Comparison of ENCODE assay signal across 9 cellular contexts in genomic region chr19:45598267-45599011, GRCh38. TPM values are rescaled to one million over a fixed set of nuclear protein-coding genes. Genes with fewer than 3 reads are reported as not detected.
DNase-seq lines count a peak whose midpoint lies in the region; ATAC-seq and TF ChIP-seq lines count a peak whose summit lies in the region.
"Had no signal": no experiment of that assay in that cellular context is flagged by ENCODE, and none has a peak within 500 bp of the region (broad histone marks: within the 10 kb centered on the region; RNA-seq: fewer than 3 reads in every experiment).

No MANE protein-coding gene starts in this region.

- TF ChIP-seq POLR2A in upper lobe of left lung (IDR thresholded peaks at IDR 0.05) = no peak

- no peak for DNase-seq in activated naive CD4-positive, alpha-beta T cell (lab: John Stamatoyannopoulos, UW)
- DNase-seq in activated CD8-positive, alpha-beta T cell treated with anti-CD3 and anti-CD28 coated beads, Interleukin-2, amount 10 ng/mL, durations not matched to agents 7 days and 5 days = no peak
- DNase-seq in left lobe of liver (ENCODE audit: low spot score) = no peak
- DNase-seq in upper lobe of left lung = peak in 1 of 2 donors; percentile 32
- DNase-seq in NCI-H510A (lab: John Stamatoyannopoulos, UW) = no peak
- no peak for DNase-seq in amygdala (lab: John Stamatoyannopoulos, UW)

- TF ChIP-seq EP300 in upper lobe of left lung (IDR thresholded peaks at IDR 0.05) = no peak

- POLR2A ChIA-PET in activated CD8-positive, alpha-beta T cell treated with anti-CD3 and anti-CD28 coated beads, Interleukin-2, amount 10 ng/mL, durations not matched to agents 7 days and 5 days (lab: Charles Lee) = interaction anchor here (1.0 to 1.1 kb wide), 2 partner anchors 40 to 94 kb away, joined by 3 to 4 read pairs; partner anchors contain the start of genes EML2 and QPCTL

- peak; percentile 36 for ATAC-seq in activated CD8-positive, alpha-beta T cell treated with anti-CD3 and anti-CD28 coated beads, Interleukin-2, amount 10 ng/mL, durations not matched to agents 7 days and 5 days
- ATAC-seq in left lobe of liver (peak; percentile 30), upper lobe of left lung (ENCODE audit: low FRiP score in 2 of 2) (peak in 1 of 2 donors; percentile 27), GM18907 (IDR thresholded peaks at IDR 0.05; ENCODE audit: unreplicated experiment) (no peak)

- 4% methylated on average over 20 to 22 of the region's 22 CpGs for WGBS in upper lobe of left lung, 2 donors

- H3K27me3 ChIP-seq in upper lobe of left lung = peaks cover 0 to 36% (median 17%) of the 10 kb centered on the region in 4 donors

- H3K9me3 ChIP-seq in upper lobe of left lung = no peaks in the 10 kb centered on the region

- H3K9me3 Mint-ChIP-seq in activated naive CD4-positive, alpha-beta T cell treated with anti-CD3 and anti-CD28 coated beads, Interleukin-2, amount 50 U/mL, for 24 hours = no peaks in the 10 kb centered on the region
- H3K9me3 Mint-ChIP-seq in activated CD8-positive, alpha-beta T cell treated with anti-CD3 and anti-CD28 coated beads, Interleukin-2, amount 10 ng/mL, durations not matched to agents 7 days and 5 days (ENCODE audit: insufficient read depth) = no peaks in the 10 kb centered on the region

- H3K4me3 Mint-ChIP-seq in activated naive CD4-positive, alpha-beta T cell treated with anti-CD3 and anti-CD28 coated beads, Interleukin-2, amount 50 U/mL, for 24 hours = peak overlapping the region; percentile 71
- peak overlapping the region; percentile 10 for H3K4me3 Mint-ChIP-seq in activated CD8-positive, alpha-beta T cell treated with anti-CD3 and anti-CD28 coated beads, Interleukin-2, amount 10 ng/mL, durations not matched to agents 7 days and 5 days

- peak overlapping the region in 3 of 4 donors; percentile 10 to 57 (median 17) for H3K4me3 ChIP-seq in upper lobe of left lung
- H3K4me3 ChIP-seq: skin epidermis had no signal

- peak overlapping the region; percentile 46 for H3K27ac Mint-ChIP-seq in activated naive CD4-positive, alpha-beta T cell treated with anti-CD3 and anti-CD28 coated beads, Interleukin-2, amount 50 U/mL, for 24 hours
- no peak overlapping the region for H3K27ac Mint-ChIP-seq in activated CD8-positive, alpha-beta T cell treated with anti-CD3 and anti-CD28 coated beads, Interleukin-2, amount 10 ng/mL, durations not matched to agents 7 days and 5 days

- no peak for TF ChIP-seq CTCF in upper lobe of left lung (IDR thresholded peaks at IDR 0.05)

- no peaks in the 10 kb centered on the region for H3K36me3 Mint-ChIP-seq in activated naive CD4-positive, alpha-beta T cell treated with anti-CD3 and anti-CD28 coated beads, Interleukin-2, amount 50 U/mL, for 24 hours
- no peaks in the 10 kb centered on the region for H3K36me3 Mint-ChIP-seq in activated CD8-positive, alpha-beta T cell treated with anti-CD3 and anti-CD28 coated beads, Interleukin-2, amount 10 ng/mL, durations not matched to agents 7 days and 5 days (ENCODE audit: low read depth)

- CTCF ChIA-PET in activated CD8-positive, alpha-beta T cell treated with anti-CD3 and anti-CD28 coated beads, Interleukin-2, amount 10 ng/mL, durations not matched to agents 7 days and 5 days (lab: Charles Lee) = interaction anchor here (0.9 to 5.1 kb wide), 6 partner anchors 8 to 81 kb away, joined by 3 to 20 read pairs (median 5); no protein-coding TSS in a partner anchor

- peaks cover 42% of the 10 kb centered on the region for H3K4me1 Mint-ChIP-seq in activated naive CD4-positive, alpha-beta T cell treated with anti-CD3 and anti-CD28 coated beads, Interleukin-2, amount 50 U/mL, for 24 hours
- peaks cover 32% of the 10 kb centered on the region for H3K4me1 Mint-ChIP-seq in activated CD8-positive, alpha-beta T cell treated with anti-CD3 and anti-CD28 coated beads, Interleukin-2, amount 10 ng/mL, durations not matched to agents 7 days and 5 days (ENCODE audit: low read depth)

- peak overlapping the region; percentile 45 to 89 (median 79) for H3K27ac ChIP-seq in upper lobe of left lung

- no peaks in the 10 kb centered on the region for H3K36me3 ChIP-seq in upper lobe of left lung

- peaks cover 17 to 50% (median 31%) of the 10 kb centered on the region in 4 donors for H3K4me1 ChIP-seq in upper lobe of left lung

- H3K27me3 Mint-ChIP-seq in activated naive CD4-positive, alpha-beta T cell treated with anti-CD3 and anti-CD28 coated beads, Interleukin-2, amount 50 U/mL, for 24 hours = peaks cover 54% of the 10 kb centered on the region
- H3K27me3 Mint-ChIP-seq in activated CD8-positive, alpha-beta T cell treated with anti-CD3 and anti-CD28 coated beads, Interleukin-2, amount 10 ng/mL, durations not matched to agents 7 days and 5 days (ENCODE audit: low read depth) = peaks cover 64% of the 10 kb centered on the region

RNA-seq across cellular contexts. Expression of gene GPR4, which starts 3.6 kb away (rescaled TPM):
- not detected for total RNA-seq in activated CD8-positive, alpha-beta T cell treated with anti-CD3 and anti-CD28 coated beads, Interleukin-2, amount 10 ng/mL, durations not matched to agents 7 days and 5 days
- total RNA-seq in left lobe of liver = 1.2 TPM
- total RNA-seq in upper lobe of left lung = 10 to 100 TPM in 2 of 6 donors, 1 to 10 TPM in 4; 1.0 to 22.1 (median 6.8) TPM

RNA-seq across cellular contexts. Expression of gene OPA3, which starts 13.8 kb away (rescaled TPM):
- 10 to 100 TPM; 13.4 to 14.9 TPM for total RNA-seq in activated CD8-positive, alpha-beta T cell treated with anti-CD3 and anti-CD28 coated beads, Interleukin-2, amount 10 ng/mL, durations not matched to agents 7 days and 5 days
- total RNA-seq in left lobe of liver (8.3 TPM), upper lobe of left lung (10 to 100 TPM in 5 of 6 donors, 1 to 10 TPM in 1; 9.9 to 14.3 (median 12.7) TPM)

RNA-seq across cellular contexts. Expression of gene EML2, which starts 40.8 kb away (rescaled TPM):
- total RNA-seq in activated CD8-positive, alpha-beta T cell treated with anti-CD3 and anti-CD28 coated beads, Interleukin-2, amount 10 ng/mL, durations not matched to agents 7 days and 5 days = 10 to 100 TPM; 93.6 to 97.6 TPM
- 17.9 TPM for total RNA-seq in left lobe of liver
- total RNA-seq in upper lobe of left lung = 10 to 100 TPM; 34.1 to 70.2 (median 48.2) TPM
